ENCODE assay signal across 12 cellular contexts in the genomic region with DNA sequence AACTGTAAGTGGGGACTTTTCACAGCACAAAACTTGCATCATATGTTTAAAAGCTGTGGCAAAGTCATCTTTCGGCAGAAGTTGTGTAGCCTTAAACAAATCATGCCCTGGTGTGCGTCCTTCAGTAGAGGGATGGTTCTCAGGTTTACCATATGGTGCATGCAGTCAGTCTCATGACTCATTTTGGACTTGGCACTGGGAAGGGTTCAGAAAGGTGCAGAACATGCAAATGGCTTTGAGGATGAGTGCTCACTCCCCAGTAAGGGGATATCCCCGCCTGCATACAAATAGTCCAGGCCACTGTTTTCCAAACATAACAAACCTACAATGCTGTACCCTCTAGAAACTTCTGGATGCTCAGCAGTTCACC.
DNase-seq lines count a peak whose midpoint lies in the region; ATAC-seq and TF ChIP-seq lines count a peak whose summit lies in the region.
"Had no signal": no experiment of that assay in that cellular context is flagged by ENCODE, and none has a peak within 500 bp of the region (broad histone marks: within the 10 kb centered on the region; RNA-seq: fewer than 3 reads in every experiment).

No MANE protein-coding gene starts in this region.

- no peak for TF ChIP-seq CTCF in spleen (IDR thresholded peaks at IDR 0.05 in 8 of 11, conservative IDR thresholded peaks at IDR 0.05 in 3 of 11)

- H3K4me1 ChIP-seq in spleen, result no peaks in the 10 kb centered on the region

- no peak overlapping the region for H3K27ac ChIP-seq in spleen

- 67 to 94% (median 83%) methylated on average over 3 of the region's 3 CpGs for WGBS in spleen, 5 donors

- intact Hi-C loops in spleen (cut with DNase I; ENCODE audit: low total_unique reads), result no loop called here

- no peaks in the 10 kb centered on the region for H3K27me3 ChIP-seq in spleen (replicated peaks in 1 of 7)

- H3K36me3 ChIP-seq in spleen, result no peaks in the 10 kb centered on the region

- H3K9me3 ChIP-seq in spleen, result no peaks in the 10 kb centered on the region

- DNase-seq in NCI-H69 (lab: John Stamatoyannopoulos, UW), result peak; percentile 8
- DNase-seq in spleen, result no peak
- DNase-seq in NCI-H146 (lab: John Stamatoyannopoulos, UW), result no peak
- no peak for DNase-seq in Ammon's horn (ENCODE audit: low spot score)
- no peak for DNase-seq in DMS79 (lab: John Stamatoyannopoulos, UW)
- DNase-seq: activated T-cell treated with anti-CD3 and anti-CD28 coated beads, Interleukin-2, amount 50 U/mL, for 24 hours; C1 segment of cervical spinal cord; NK-92 treated with Interleukin-12 subunit alpha and Interleukin-12 subunit beta, amount 100 ng/mL, for 24 hours; stimulated activated CD4-positive, alpha-beta T cell treated with anti-CD3 and anti-CD28 coated beads, Interleukin-4, amount 100 ng/mL, for 1 hour had no signal

- no peak for TF ChIP-seq POLR2A in spleen (IDR thresholded peaks at IDR 0.05)

- no peak overlapping the region for H3K4me3 ChIP-seq in spleen

- ATAC-seq in GM18517 (IDR thresholded peaks at IDR 0.05; ENCODE audit: unreplicated experiment), result peak; percentile 96
- peak; percentile 81 for ATAC-seq in GM21390 (IDR thresholded peaks at IDR 0.05; ENCODE audit: unreplicated experiment)
- ATAC-seq in HG03045 (IDR thresholded peaks at IDR 0.05; ENCODE audit: unreplicated experiment), result peak; percentile 95
